19 cellular contexts compared by ENCODE assay signal in the genomic region with DNA sequence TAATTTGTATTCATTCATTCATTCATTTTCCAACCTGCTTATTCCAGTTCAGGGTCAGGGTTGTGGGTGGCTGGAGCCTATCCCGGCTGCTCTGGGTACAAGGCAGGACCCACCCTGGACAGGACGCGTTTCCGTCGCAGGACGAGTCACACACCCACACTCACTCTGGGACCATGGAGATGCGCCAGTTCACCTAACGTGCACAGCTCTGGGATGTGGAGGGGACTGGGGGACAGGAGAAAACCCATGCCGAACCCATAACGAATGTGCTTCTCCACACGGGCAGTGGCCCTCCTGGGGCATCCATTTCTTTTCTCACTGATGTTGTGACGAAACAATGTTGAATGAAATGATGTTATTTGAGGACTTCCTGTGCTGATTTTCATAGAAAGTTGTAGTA. TPM values are rescaled to one million over a fixed set of nuclear protein-coding genes. Genes with fewer than 3 reads are reported as not detected.
DNase-seq lines count a peak whose midpoint lies in the region; ATAC-seq and TF ChIP-seq lines count a peak whose summit lies in the region.
"Had no signal": no experiment of that assay in that cellular context is flagged by ENCODE, and none has a peak within 500 bp of the region (broad histone marks: within the 10 kb centered on the region; RNA-seq: fewer than 3 reads in every experiment).

No MANE protein-coding gene starts in this region.

- H2AK9ac ChIP-seq in IMR-90 (replicated peaks; ENCODE audit: low read depth, low read length, poor library complexity): no peak overlapping the region

- no peaks in the 10 kb centered on the region for H3K27me3 Mint-ChIP-seq in osteocyte (ENCODE audit: unreplicated experiment)
- H3K27me3 Mint-ChIP-seq: B cell had no signal

- peaks cover 25% of the 10 kb centered on the region for H3K36me3 Mint-ChIP-seq in osteocyte (ENCODE audit: unreplicated experiment)

- WGBS in IMR-90 (ENCODE audit: extremely low coverage in 2 of 2, insufficient read length in 1 of 2), 2 experiments: no CpG with 5 or more reads among the region's 12 CpGs
- WGBS in lower leg skin, 2 donors: 89 to 93% methylated on average over 12 of the region's 12 CpGs

- H3K27me3 ChIP-seq in IMR-90 (ENCODE audit: control insufficient read depth, insufficient read depth, low read length) (no peaks in the 10 kb centered on the region), colonic mucosa (no peaks in the 10 kb centered on the region)
- H3K27me3 ChIP-seq: BLaER1 treated with 17β-estradiol and CSF1 and Interleukin-3, amounts not matched to agents 10 nM and 100 nM had no signal

- H3K36me3 ChIP-seq in IMR-90 (ENCODE audit: control insufficient read depth, insufficient read depth, low read length): peaks cover 26% of the 10 kb centered on the region
- no peaks in the 10 kb centered on the region for H3K36me3 ChIP-seq in colonic mucosa

- H3K4ac ChIP-seq in IMR-90 (ENCODE audit: low read depth, low read length): no peak overlapping the region

- H3K9me3 ChIP-seq in IMR-90 (ENCODE audit: control insufficient read depth, insufficient read depth, low read length) (peaks cover 3% of the 10 kb centered on the region; the same call in 1 of the 2 replicates), colonic mucosa (no peaks in the 10 kb centered on the region)

- H3K4me1 ChIP-seq in IMR-90 (ENCODE audit: control insufficient read depth, insufficient read depth, low read length) (peaks cover 10% of the 10 kb centered on the region), colonic mucosa (no peaks in the 10 kb centered on the region)

- TF ChIP-seq CTCF in IMR-90 (conservative IDR thresholded peaks at IDR 0.05; ENCODE audit: low read depth, low read length) (no peak), colonic mucosa (IDR thresholded peaks at IDR 0.05) (no peak), osteocyte (IDR thresholded peaks at IDR 0.05) (no peak), GM10266 (IDR thresholded peaks at IDR 0.05; ENCODE audit: control insufficient read depth, insufficient read depth, low read depth, missing control alignments) (no peak), lower leg skin (IDR thresholded peaks at IDR 0.05) (no peak)

- no peak for TF ChIP-seq POLR2A in IMR-90 (IDR thresholded peaks at IDR 0.05; ENCODE audit: low read depth, low read length)
- TF ChIP-seq POLR2A in lower leg skin (IDR thresholded peaks at IDR 0.05): no peak

- H3K14ac ChIP-seq in IMR-90 (replicated peaks; ENCODE audit: low read depth, low read length): no peak overlapping the region

- no peak overlapping the region for H3K56ac ChIP-seq in IMR-90 (ENCODE audit: extremely low read depth, insufficient read depth, low read length)

- H4K5ac ChIP-seq in IMR-90 (ENCODE audit: low read depth, low read length): no peak overlapping the region

- H3K27ac Mint-ChIP-seq in osteocyte (ENCODE audit: unreplicated experiment): no peak overlapping the region
- H3K27ac Mint-ChIP-seq: B cell; CD8-positive, alpha-beta T cell; HFFc6 had no signal

- TF ChIP-seq RAD21 in IMR-90 (IDR thresholded peaks at IDR 0.05; ENCODE audit: low read length): no peak

- H2BK5ac ChIP-seq in IMR-90 (ENCODE audit: low read depth, low read length, poor library complexity, severe bottlenecking): no peak overlapping the region

- no peaks in the 10 kb centered on the region for H4K20me1 ChIP-seq in IMR-90 (ENCODE audit: insufficient read depth, low read length)

- peak overlapping the region; percentile 49; the same call in 1 of the 2 replicates for H3K18ac ChIP-seq in IMR-90 (ENCODE audit: low read depth, low read length)

- no peak overlapping the region for H3K4me3 ChIP-seq in IMR-90 (ENCODE audit: insufficient read depth, low read depth, low read length)
- no peak overlapping the region for H3K4me3 ChIP-seq in colonic mucosa
- no peak overlapping the region for H3K4me3 ChIP-seq in lower leg skin (ENCODE audit: low read depth, poor library complexity, severe bottlenecking)
- H3K4me3 ChIP-seq: BLaER1 treated with 17β-estradiol and CSF1 and Interleukin-3, amounts not matched to agents 10 nM and 100 nM; GM12878 had no signal

- no peak overlapping the region for H3K23ac ChIP-seq in IMR-90 (ENCODE audit: low read depth, low read length)

- dilution Hi-C loops in IMR-90 (cut with HindIII; ENCODE audit: low sequenced_read_pairs, unreplicated experiment): no loop called here

- CTCF ChIA-PET in IMR-90 (lab: Yijun Ruan, JAX): no interaction called here

- no peak overlapping the region for H2BK15ac ChIP-seq in IMR-90 (ENCODE audit: low read depth, low read length)

- H3K4me2 ChIP-seq in IMR-90 (ENCODE audit: low read depth, low read length): no peak overlapping the region
- H3K4me2 ChIP-seq: BLaER1 treated with 17β-estradiol and CSF1 and Interleukin-3, amounts not matched to agents 10 nM and 100 nM had no signal

- H3K4me3 Mint-ChIP-seq in osteocyte (ENCODE audit: unreplicated experiment): no peak overlapping the region
- H3K4me3 Mint-ChIP-seq: B cell; CD8-positive, alpha-beta T cell; HFFc6 had no signal

- no peaks in the 10 kb centered on the region; the same call in 1 of the 2 replicates for H3K9me1 ChIP-seq in IMR-90 (ENCODE audit: insufficient read depth, low read length)

- no peak overlapping the region for H2BK120ac ChIP-seq in IMR-90 (ENCODE audit: low read depth, low read length)

- in situ Hi-C loops in IMR-90 (cut with MboI; ENCODE audit: low sequenced_read_pairs): no loop called here

- intact Hi-C loops in IMR-90 (cut with micrococcal nuclease) (no loop called here), colonic mucosa (cut with DNase I) (no loop called here), lower leg skin (cut with DNase I; ENCODE audit: low total_unique reads) (no loop called here)

- peak overlapping the region; percentile 13 for H2AFZ ChIP-seq in IMR-90 (replicated peaks; ENCODE audit: low read length, poor library complexity)

- no peak overlapping the region for H3K27ac ChIP-seq in IMR-90 (ENCODE audit: insufficient read depth, low read length)
- H3K27ac ChIP-seq in colonic mucosa: no peak overlapping the region
- H3K27ac ChIP-seq: BLaER1 treated with 17β-estradiol and CSF1 and Interleukin-3, amounts not matched to agents 10 nM and 100 nM had no signal

- BruUV-seq in IMR-90 (replicated peaks; lab: Mats Ljungman, UMichigan): no TSS peak

- no peak overlapping the region; the same call in 1 of the 2 replicates for H2AK5ac ChIP-seq in IMR-90 (ENCODE audit: low read depth, low read length)

- no peak overlapping the region for H2BK20ac ChIP-seq in IMR-90 (ENCODE audit: low read depth, low read length)

- H3K9me3 Mint-ChIP-seq in osteocyte (ENCODE audit: unreplicated experiment): no peaks in the 10 kb centered on the region
- H3K9me3 Mint-ChIP-seq: HFFc6 had no signal

- ATAC-seq in IMR-90 (ENCODE audit: low read depth): no peak
- no peak for ATAC-seq in HG03139 (IDR thresholded peaks at IDR 0.05; ENCODE audit: unreplicated experiment)
- ATAC-seq: CD8-positive, alpha-beta T cell; GM12878; HCT116; HepG2 had no signal

- H3K9ac ChIP-seq in IMR-90 (ENCODE audit: low read depth, low read length) (no peak overlapping the region), colonic mucosa (ENCODE audit: low read depth in 2 of 2, low read length in 2 of 2) (no peak overlapping the region)
- H3K9ac ChIP-seq: BLaER1 treated with 17β-estradiol and CSF1 and Interleukin-3, amounts not matched to agents 10 nM and 100 nM had no signal

- H4K91ac ChIP-seq in IMR-90 (ENCODE audit: insufficient read depth, low read depth, low read length): no peak overlapping the region; the same call in 1 of the 2 replicates

- H3K79me1 ChIP-seq in IMR-90 (ENCODE audit: low read depth in 1 of 2, low read length in 2 of 2): no peaks in the 10 kb centered on the region

- DNase-seq in IMR-90: no peak
- peak; percentile 6 for DNase-seq in colonic mucosa
- peak; percentile 33 for DNase-seq in islet precursor cell
- peak; percentile 76 for DNase-seq in osteocyte (ENCODE audit: extremely low spot score, unreplicated experiment)
- no peak for DNase-seq in GM10266 (ENCODE audit: extremely low spot score)
- no peak for DNase-seq in lower leg skin (ENCODE audit: low spot score in 2 of 2)
- DNase-seq: Calu3; CD8-positive, alpha-beta T cell; DMS79 treated with DMSO at 0.1 percent for 48 hours; GF-D8; GOT3; H7; HFFc6 had no signal

- no peak overlapping the region for H4K8ac ChIP-seq in IMR-90 (ENCODE audit: low read depth in 2 of 2, low read length in 2 of 2)

- POLR2A ChIA-PET in IMR-90 (lab: Charles Lee; ENCODE audit: unreplicated experiment): no interaction called here

- peaks cover 8% of the 10 kb centered on the region for H3K4me1 Mint-ChIP-seq in osteocyte (ENCODE audit: unreplicated experiment)
- H3K4me1 Mint-ChIP-seq: B cell had no signal

TF ChIP-seq in IMR-90, 13 proteins besides CTCF, POLR2A, EP300 and RAD21 (continues in another document):
- TF ChIP-seq CEBPB (IDR thresholded peaks at IDR 0.05; ENCODE audit: low read depth, low read length) (no peak), MXI1 (IDR thresholded peaks at IDR 0.05; ENCODE audit: borderline replicate concordance, low read depth, low read length) (no peak), RCOR1 (IDR thresholded peaks at IDR 0.05; ENCODE audit: insufficient replicate concordance, low read length) (no peak)

RNA-seq across cellular contexts. Expression of a gene that starts 26.5 kb away (rescaled TPM):
- total RNA-seq in IMR-90 (2012; rRNA removed): 15.1 and 17.2 TPM in 2 replicates
- 25.4 and 26.1 TPM in 2 replicates for polyA plus RNA-seq in IMR-90 (2012; rRNA removed)
- polyA plus RNA-seq in IMR-90 (2012; cell fraction: cytosol; rRNA removed): 16.5 and 18.7 TPM in 2 replicates
- polyA plus RNA-seq in IMR-90 (2012; cell fraction: nucleus; rRNA removed; ENCODE audit: low replicate concordance): 146 and 180 TPM in 2 replicates
- 10 to 100 TPM; 14.2 to 15.7 TPM for total RNA-seq in colonic mucosa
- total RNA-seq in osteocyte: 34.6 and 39.9 TPM in 2 replicates
- total RNA-seq in lower leg skin: 10 to 100 TPM; 12.0 to 30.5 (median 25.2) TPM

RNA-seq across cellular contexts. Expression of a gene that starts 26.5 kb away (rescaled TPM):
- 0.36 and 1.1 TPM in 2 replicates for total RNA-seq in IMR-90 (2012; rRNA removed)
- polyA plus RNA-seq in IMR-90 (2012; rRNA removed): 0.32 and 0.44 TPM in 2 replicates
- 0.05 TPM in 2 replicates for polyA plus RNA-seq in IMR-90 (2012; cell fraction: cytosol; rRNA removed)
- 0.22 and 1.4 TPM in 2 replicates for polyA plus RNA-seq in IMR-90 (2012; cell fraction: nucleus; rRNA removed; ENCODE audit: low replicate concordance)
- 1 to 10 TPM; 1.4 to 2.2 TPM for total RNA-seq in colonic mucosa
- total RNA-seq in osteocyte: 1.4 and 3.0 TPM in 2 replicates
- total RNA-seq in lower leg skin: 1 to 10 TPM in 2 of 4 donors, under 1 TPM in 2; 0.54 to 4.1 (median 1.1) TPM

RNA-seq across cellular contexts. Expression of a gene that starts 53.6 kb away (rescaled TPM):
- 7.3 and 12.2 TPM in 2 replicates for total RNA-seq in IMR-90 (2012; rRNA removed)
- polyA plus RNA-seq in IMR-90 (2012; rRNA removed): 12.5 and 15.9 TPM in 2 replicates
- polyA plus RNA-seq in IMR-90 (2012; cell fraction: cytosol; rRNA removed): 3.2 and 4.7 TPM in 2 replicates
- polyA plus RNA-seq in IMR-90 (2012; cell fraction: nucleus; rRNA removed; ENCODE audit: low replicate concordance): 4.1 and 54.3 TPM in 2 replicates
- 10 to 100 TPM; 37.5 to 39.6 TPM for total RNA-seq in colonic mucosa
- total RNA-seq in osteocyte: 50.6 and 50.8 TPM in 2 replicates
- total RNA-seq in lower leg skin: 10 to 100 TPM; 32.7 to 42.8 (median 37.0) TPM

Comparison
In these comparisons a context has a peak if more than half of its experiments do, and no peak if none do; other contexts are left out.
1. DNase-seq: peak in colonic mucosa (single experiment), islet precursor cell (single experiment) and osteocyte (single experiment); none in IMR-90 (single experiment), GM10266 (single experiment) and lower leg skin (0 of 2).